In the genomic region with DNA sequence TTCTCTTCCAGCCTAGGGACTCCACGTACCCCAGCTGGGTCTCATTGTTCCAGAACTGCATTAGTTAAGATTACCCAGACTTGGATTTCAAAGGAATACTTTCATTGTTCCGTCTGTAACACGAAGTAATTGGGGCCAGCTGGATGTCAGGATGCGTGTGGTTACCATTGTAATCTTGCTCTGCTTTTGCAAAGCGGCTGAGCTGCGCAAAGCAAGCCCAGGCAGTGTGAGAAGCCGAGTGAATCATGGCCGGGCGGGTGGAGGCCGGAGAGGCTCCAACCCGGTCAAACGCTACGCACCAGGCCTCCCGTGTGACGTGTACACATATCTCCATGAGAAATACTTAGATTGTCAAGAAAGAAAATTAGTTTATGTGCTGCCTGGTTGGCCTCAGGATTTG, we compare ENCODE assay signal across 8 cellular contexts. TPM values are rescaled to one million over a fixed set of nuclear protein-coding genes. Genes with fewer than 3 reads are reported as not detected.
DNase-seq lines count a peak whose midpoint lies in the region; ATAC-seq lines count a peak whose summit lies in the region.

No MANE protein-coding gene starts in this region.

- no peaks in the 10 kb centered on the region for H3K27me3 ChIP-seq in iPS-15b (ENCODE audit: control insufficient read depth, insufficient read depth, low read length)

- H3K36me3 Mint-ChIP-seq in activated CD8-positive, alpha-beta memory T cell treated with anti-CD3 and anti-CD28 coated beads, Interleukin-2, amount 10 ng/mL, durations not matched to agents 7 days and 5 days, result no peaks in the 10 kb centered on the region

- ATAC-seq in HG02798 (IDR thresholded peaks at IDR 0.05; ENCODE audit: poor library complexity, unreplicated experiment) (no peak), HG03520 (IDR thresholded peaks at IDR 0.05; ENCODE audit: unreplicated experiment) (no peak)
- ATAC-seq in activated CD8-positive, alpha-beta memory T cell treated with anti-CD3 and anti-CD28 coated beads, Interleukin-2, amount 10 ng/mL, durations not matched to agents 7 days and 5 days, result no peak

- CTCF ChIA-PET in activated CD8-positive, alpha-beta memory T cell treated with anti-CD3 and anti-CD28 coated beads, Interleukin-2, amount 10 ng/mL, durations not matched to agents 7 days and 5 days (lab: Charles Lee), result no interaction called here

- H3K4me1 Mint-ChIP-seq in activated CD8-positive, alpha-beta memory T cell treated with anti-CD3 and anti-CD28 coated beads, Interleukin-2, amount 10 ng/mL, durations not matched to agents 7 days and 5 days, result no peaks in the 10 kb centered on the region

- H3K9me3 ChIP-seq in iPS-15b (ENCODE audit: control insufficient read depth, insufficient read depth, low read length), result no peaks in the 10 kb centered on the region

- H3K9me3 Mint-ChIP-seq in activated CD8-positive, alpha-beta memory T cell treated with anti-CD3 and anti-CD28 coated beads, Interleukin-2, amount 10 ng/mL, durations not matched to agents 7 days and 5 days (ENCODE audit: low read depth), result no peaks in the 10 kb centered on the region

- no peak overlapping the region for H3K4me3 ChIP-seq in iPS-15b (ENCODE audit: low read depth, low read length)
- H3K4me3 ChIP-seq in skeletal muscle cell (ENCODE audit: low read depth, low read length), result no peak overlapping the region

- H3K4me1 ChIP-seq in iPS-15b (ENCODE audit: control insufficient read depth, insufficient read depth, low read length), result peaks cover 30% of the 10 kb centered on the region

- peak overlapping the region; percentile 32 for H3K9ac ChIP-seq in iPS-15b (ENCODE audit: low read depth, low read length)

- no peaks in the 10 kb centered on the region for H3K36me3 ChIP-seq in iPS-15b (ENCODE audit: control insufficient read depth, insufficient read depth, low read length)

- peak; percentile 93 for DNase-seq in GM04504 (ENCODE audit: low read depth)
- DNase-seq in brain pericyte (ENCODE audit: low read depth, low spot score), result peak; percentile 57
- peak; percentile 94 for DNase-seq in skeletal muscle cell (ENCODE audit: low read depth)
- no peak for DNase-seq in activated CD8-positive, alpha-beta memory T cell treated with anti-CD3 and anti-CD28 coated beads, Interleukin-2, amount 10 ng/mL, durations not matched to agents 7 days and 5 days
- DNase-seq in NCI-H1048 (lab: John Stamatoyannopoulos, UW), result no peak

- no peak overlapping the region for H3K27ac Mint-ChIP-seq in activated CD8-positive, alpha-beta memory T cell treated with anti-CD3 and anti-CD28 coated beads, Interleukin-2, amount 10 ng/mL, durations not matched to agents 7 days and 5 days

- no peak overlapping the region for H3K4me3 Mint-ChIP-seq in activated CD8-positive, alpha-beta memory T cell treated with anti-CD3 and anti-CD28 coated beads, Interleukin-2, amount 10 ng/mL, durations not matched to agents 7 days and 5 days

- peaks cover 4% of the 10 kb centered on the region for H3K27me3 Mint-ChIP-seq in activated CD8-positive, alpha-beta memory T cell treated with anti-CD3 and anti-CD28 coated beads, Interleukin-2, amount 10 ng/mL, durations not matched to agents 7 days and 5 days

RNA-seq across cellular contexts. Expression of a gene that starts 21.0 kb away (rescaled TPM):
- total RNA-seq in activated CD8-positive, alpha-beta memory T cell treated with anti-CD3 and anti-CD28 coated beads, Interleukin-2, amount 10 ng/mL, durations not matched to agents 7 days and 5 days, result not detected

Comparison
In these comparisons a context has a peak if more than half of its experiments do, and no peak if none do; other contexts are left out.
1. DNase-seq: peak in GM04504 (single experiment), brain pericyte (single experiment) and skeletal muscle cell (single experiment); none in activated CD8-positive, alpha-beta memory T cell treated with anti-CD3 and anti-CD28 coated beads, Interleukin-2, amount 10 ng/mL, durations not matched to agents 7 days and 5 days (single experiment) and NCI-H1048 (single experiment).